1 cellular context compared by ENCODE assay signal in the genomic region with DNA sequence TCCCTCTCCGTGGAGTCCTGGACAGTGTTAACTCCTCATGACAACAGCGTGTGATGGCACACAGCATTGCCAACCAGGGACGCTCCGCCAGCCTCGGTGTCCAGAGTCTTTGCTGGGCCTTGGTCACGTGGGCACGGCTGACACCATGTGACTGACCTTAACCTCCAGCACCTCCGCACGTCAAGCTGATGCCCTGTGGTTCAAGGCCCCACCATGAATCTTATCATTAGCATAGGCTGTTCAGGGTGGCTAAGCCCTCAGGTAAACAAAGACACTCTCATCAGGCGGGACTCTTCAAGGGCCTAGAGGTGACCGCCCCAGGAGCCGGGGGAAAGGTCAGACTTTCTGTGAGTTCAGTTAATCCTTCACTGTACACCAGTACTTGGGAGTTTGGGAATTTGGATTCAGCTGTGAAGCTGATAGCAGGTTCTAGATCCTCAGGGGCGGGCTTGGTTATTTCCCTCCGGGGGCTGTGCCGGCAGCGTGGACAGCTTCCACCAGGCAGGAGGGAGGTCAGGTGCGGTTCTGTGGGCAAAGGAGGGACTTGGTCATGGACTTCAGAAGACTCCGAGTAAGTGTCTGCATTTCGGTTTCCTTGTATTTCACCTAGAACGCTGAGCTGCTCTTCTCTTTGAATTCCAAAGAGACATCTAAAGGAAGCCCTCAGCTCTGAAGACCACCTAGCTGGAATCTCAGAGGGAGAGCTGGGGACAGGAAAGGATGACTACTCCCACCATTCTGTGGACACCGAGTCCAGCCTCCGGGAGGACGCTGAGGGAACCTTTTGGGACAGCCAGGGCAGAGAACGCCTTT.
TF ChIP-seq lines count a peak whose summit lies in the region.

No MANE protein-coding gene starts in this region.

TF ChIP-seq in HepG2, 621 proteins besides CTCF, POLR2A, EP300 and RAD21 (continued from another document):
- TF ChIP-seq ZNF484 (CRISPR knock-in tag; IDR thresholded peaks at IDR 0.05; ENCODE audit: borderline replicate concordance, low read depth) = no peak
- TF ChIP-seq SRF (IDR thresholded peaks at IDR 0.05; ENCODE audit: low read depth, low read length) = no peak
- peak; percentile 96 for TF ChIP-seq JUN (CRISPR knock-in tag; IDR thresholded peaks at IDR 0.05)
- peak; percentile 98 for TF ChIP-seq ZNF350 (CRISPR knock-in tag; IDR thresholded peaks at IDR 0.05; ENCODE audit: borderline replicate concordance, low read depth)
- TF ChIP-seq ZNF430 (CRISPR knock-in tag; IDR thresholded peaks at IDR 0.05) = peak; percentile 90; the same call in 1 of the 2 replicates
- TF ChIP-seq ZNF777 (CRISPR knock-in tag; IDR thresholded peaks at IDR 0.05) = no peak
- TF ChIP-seq NPAS2 (CRISPR knock-in tag; IDR thresholded peaks at IDR 0.05; ENCODE audit: borderline replicate concordance) = peak; percentile 97
TF ChIP-seq in HepG2: peak in this region for 422.
